In the genomic region with DNA sequence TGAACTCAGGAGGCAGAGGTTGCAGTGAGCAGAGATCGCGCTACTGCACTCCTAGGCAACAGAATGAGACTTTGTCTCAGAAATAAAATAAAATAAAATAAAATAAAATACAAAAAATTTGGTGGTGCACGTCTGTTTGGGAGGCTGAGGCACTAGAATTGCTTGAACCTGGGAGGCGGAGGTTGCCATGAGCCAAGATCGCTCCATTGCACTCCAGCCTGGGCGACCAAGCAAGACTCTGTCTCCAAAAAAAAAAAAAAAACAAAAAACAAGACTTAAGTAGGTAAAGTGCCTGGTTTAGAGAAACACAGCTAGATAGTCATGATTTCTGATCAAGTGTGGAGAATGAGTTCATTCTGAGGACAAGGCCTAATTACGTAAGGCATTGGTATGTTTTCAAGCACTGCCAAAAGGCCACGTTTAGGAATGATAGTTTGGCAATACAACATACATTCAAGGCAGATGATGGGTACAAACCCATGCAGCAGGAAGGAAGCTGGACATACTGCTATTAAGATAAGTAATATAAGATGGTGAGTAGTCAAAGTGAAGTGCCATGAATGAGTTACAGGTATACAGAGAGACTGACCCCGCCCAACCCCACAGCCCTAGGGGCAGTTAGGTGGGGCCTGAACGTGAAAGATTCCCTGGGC, we compare ENCODE assay signal across 17 cellular contexts. TPM values are rescaled to one million over a fixed set of nuclear protein-coding genes. Genes with fewer than 3 reads are reported as not detected.
DNase-seq lines count a peak whose midpoint lies in the region; ATAC-seq, FAIRE-seq and TF ChIP-seq lines count a peak whose summit lies in the region.
"Had no signal": no experiment of that assay in that cellular context is flagged by ENCODE, and none has a peak within 500 bp of the region (broad histone marks: within the 10 kb centered on the region; RNA-seq: fewer than 3 reads in every experiment).

No MANE protein-coding gene starts in this region.

- FAIRE-seq in A549 (lab: Jason Lieb, UNC): no peak
- FAIRE-seq: HTR-8/SVneo had no signal

- no peaks in the 10 kb centered on the region for H3K27me3 Mint-ChIP-seq in glutamatergic neuron (ENCODE audit: unreplicated experiment)
- H3K27me3 Mint-ChIP-seq: stimulated activated naive CD8-positive, alpha-beta T cell treated with anti-CD3 and anti-CD28 coated beads, Interleukin-15, amount 100 ng/mL, for 72 hours had no signal

- TF ChIP-seq POLR2A in A549 (IDR thresholded peaks at IDR 0.05; ENCODE audit: low read length) (no peak), adrenal gland (IDR thresholded peaks at IDR 0.05) (no peak)

- CTCF ChIA-PET in A549 (lab: Yijun Ruan, JAX): interaction anchor here (0.6 kb wide), 1 partner anchor 716 kb away, joined by 3 read pairs; no protein-coding TSS in a partner anchor

- H3K27me3 ChIP-seq in adrenal gland: no peaks in the 10 kb centered on the region
- H3K27me3 ChIP-seq: neutrophil had no signal

- peaks cover 11% of the 10 kb centered on the region; the same call in 2 of the 3 replicates for H3K4me1 ChIP-seq in A549
- peaks cover 0 to 60% of the 10 kb centered on the region in 2 donors for H3K4me1 ChIP-seq in adrenal gland (replicated peaks in 1 of 2)

- TF ChIP-seq EP300 in A549 (IDR thresholded peaks at IDR 0.05): no peak

- no peak for TF ChIP-seq CTCF in A549 (IDR thresholded peaks at IDR 0.05)
- TF ChIP-seq CTCF in adrenal gland (IDR thresholded peaks at IDR 0.05): no peak
- no peak for TF ChIP-seq CTCF in glutamatergic neuron (IDR thresholded peaks at IDR 0.05; ENCODE audit: partially characterized antibody, unreplicated experiment)

- TF ChIP-seq RAD21 in A549 (conservative IDR thresholded peaks at IDR 0.05 in 1 of 2, IDR thresholded peaks at IDR 0.05 in 1 of 2): no peak

- POLR2A ChIA-PET in A549 (lab: Yijun Ruan, JAX): interaction anchor here (0.8 kb wide), 1 partner anchor 63 kb away, joined by 4 read pairs; the partner anchor contains the start of gene TBC1D4

- H3K4me3 Mint-ChIP-seq in glutamatergic neuron (ENCODE audit: unreplicated experiment): no peak overlapping the region
- H3K4me3 Mint-ChIP-seq: activated naive CD8-positive, alpha-beta T cell treated with anti-CD3 and anti-CD28 coated beads, Interleukin-2, amount 50 U/mL, for 24 hours; stimulated activated naive CD8-positive, alpha-beta T cell treated with anti-CD3 and anti-CD28 coated beads, Interleukin-15, amount 100 ng/mL, for 72 hours had no signal

- H3K4me3 ChIP-seq in A549: no peak overlapping the region
- H3K4me3 ChIP-seq in adrenal gland: no peak overlapping the region
- H3K4me3 ChIP-seq: coronary artery had no signal

- peaks cover 6% of the 10 kb centered on the region for H3K4me1 Mint-ChIP-seq in glutamatergic neuron (ENCODE audit: low read depth, unreplicated experiment)

- ATAC-seq in A549 (no peak), SK-N-SH treated with all-trans-retinoic acid at 6 μM for 48 hours (no peak), GM19467 (IDR thresholded peaks at IDR 0.05; ENCODE audit: unreplicated experiment) (no peak)
- ATAC-seq: activated naive CD8-positive, alpha-beta T cell treated with anti-CD3 and anti-CD28 coated beads, Interleukin-2, amount 50 U/mL, for 24 hours; stimulated activated naive CD8-positive, alpha-beta T cell treated with anti-CD3 and anti-CD28 coated beads, Interleukin-15, amount 100 ng/mL, for 72 hours had no signal

- 74% methylated on average over 10 of the region's 10 CpGs for WGBS in A549 (ENCODE audit: missing lambda C conversion rate)
- WGBS in adrenal gland, 4 donors: 63 to 74% (median 70%) methylated on average over 10 of the region's 10 CpGs

- no peaks in the 10 kb centered on the region for H3K36me3 Mint-ChIP-seq in glutamatergic neuron (ENCODE audit: unreplicated experiment)

- H3K27ac ChIP-seq in A549: no peak overlapping the region
- H3K27ac ChIP-seq in adrenal gland: peak overlapping the region in 4 of 5 donors; percentile 42 to 70 (median 60)
- H3K27ac ChIP-seq: coronary artery, neutrophil had no signal

- no peak overlapping the region for H3K27ac Mint-ChIP-seq in glutamatergic neuron (ENCODE audit: unreplicated experiment)
- H3K27ac Mint-ChIP-seq: activated naive CD8-positive, alpha-beta T cell treated with anti-CD3 and anti-CD28 coated beads, Interleukin-2, amount 50 U/mL, for 24 hours; stimulated activated naive CD8-positive, alpha-beta T cell treated with anti-CD3 and anti-CD28 coated beads, Interleukin-15, amount 100 ng/mL, for 72 hours had no signal

- 0 out of 3 replicates have a peak overlapping the region, but pooled peaks have one; percentile 20 for H3K4me2 ChIP-seq in A549

- peak in 1 of 2 experiments; percentile 11 for DNase-seq in A549 (ENCODE audit: low read depth in 1 of 2, low spot score in 1 of 2)
- DNase-seq in HCEC 1CT: peak; percentile 88
- DNase-seq in adrenal gland: peak in 4 of 7 donors; percentile 38 to 64 (median 44)
- peak; percentile 28 for DNase-seq in hepatic stellate cell (ENCODE audit: low spot score)
- DNase-seq in activated CD8-positive, alpha-beta memory T cell treated with anti-CD3 and anti-CD28 coated beads for 24 hours: no peak
- no peak for DNase-seq in glutamatergic neuron
- DNase-seq: activated naive CD8-positive, alpha-beta T cell treated with anti-CD3 and anti-CD28 coated beads, Interleukin-2, amount 50 U/mL, for 24 hours; activated T-cell treated with anti-CD3 and anti-CD28 coated beads, Interleukin-2, amount 50 U/mL, for 1 hour; DMS 273 treated with DMSO at 0.1 percent for 48 hours; NCI-H1436; NCI-H446 treated with DMSO at 0.1 percent for 48 hours; stimulated activated naive CD8-positive, alpha-beta T cell treated with anti-CD3 and anti-CD28 coated beads, Interleukin-15, amount 100 ng/mL, for 72 hours had no signal

- intact Hi-C loops in adrenal gland (cut with DNase I): loop anchor here in 1 of 2 donors (10.0 kb wide), 1 partner anchor 60 kb away; the partner anchor contains the start of gene TBC1D4

- no peaks in the 10 kb centered on the region for H3K36me3 ChIP-seq in adrenal gland (replicated peaks in 1 of 2)
- H3K36me3 ChIP-seq: neutrophil had no signal

- peaks cover 2% of the 10 kb centered on the region for H3K9me3 Mint-ChIP-seq in glutamatergic neuron (ENCODE audit: unreplicated experiment)
- H3K9me3 Mint-ChIP-seq: activated naive CD8-positive, alpha-beta T cell treated with anti-CD3 and anti-CD28 coated beads, Interleukin-2, amount 50 U/mL, for 24 hours; stimulated activated naive CD8-positive, alpha-beta T cell treated with anti-CD3 and anti-CD28 coated beads, Interleukin-15, amount 100 ng/mL, for 72 hours had no signal

- H3K9me3 ChIP-seq in A549 (no peaks in the 10 kb centered on the region), adrenal gland (replicated peaks in 1 of 3) (no peaks in the 10 kb centered on the region)
- H3K9me3 ChIP-seq: neutrophil had no signal

TF ChIP-seq in A549, 52 proteins besides CTCF, POLR2A, EP300 and RAD21 (continues in another document):
- TF ChIP-seq MAZ (IDR thresholded peaks at IDR 0.05; ENCODE audit: borderline replicate concordance, low read depth, low read length) (no peak), BCL3 (IDR thresholded peaks at IDR 0.05) (no peak)

TF ChIP-seq in SK-N-SH treated with all-trans-retinoic acid at 6 μM for 48 hours, 23 proteins besides CTCF, POLR2A, EP300 and RAD21 (continues in another document):
- TF ChIP-seq BACH2 (CRISPR knock-in tag; IDR thresholded peaks at IDR 0.05; ENCODE audit: borderline replicate concordance) (no peak), ZNF70 (CRISPR knock-in tag; IDR thresholded peaks at IDR 0.05) (no peak), CSDC2 (CRISPR knock-in tag; IDR thresholded peaks at IDR 0.05) (no peak), TCF4 (CRISPR knock-in tag; IDR thresholded peaks at IDR 0.05; ENCODE audit: borderline replicate concordance) (no peak), ESRRG (CRISPR knock-in tag; IDR thresholded peaks at IDR 0.05) (no peak)
- TF ChIP-seq, protein P1, sequence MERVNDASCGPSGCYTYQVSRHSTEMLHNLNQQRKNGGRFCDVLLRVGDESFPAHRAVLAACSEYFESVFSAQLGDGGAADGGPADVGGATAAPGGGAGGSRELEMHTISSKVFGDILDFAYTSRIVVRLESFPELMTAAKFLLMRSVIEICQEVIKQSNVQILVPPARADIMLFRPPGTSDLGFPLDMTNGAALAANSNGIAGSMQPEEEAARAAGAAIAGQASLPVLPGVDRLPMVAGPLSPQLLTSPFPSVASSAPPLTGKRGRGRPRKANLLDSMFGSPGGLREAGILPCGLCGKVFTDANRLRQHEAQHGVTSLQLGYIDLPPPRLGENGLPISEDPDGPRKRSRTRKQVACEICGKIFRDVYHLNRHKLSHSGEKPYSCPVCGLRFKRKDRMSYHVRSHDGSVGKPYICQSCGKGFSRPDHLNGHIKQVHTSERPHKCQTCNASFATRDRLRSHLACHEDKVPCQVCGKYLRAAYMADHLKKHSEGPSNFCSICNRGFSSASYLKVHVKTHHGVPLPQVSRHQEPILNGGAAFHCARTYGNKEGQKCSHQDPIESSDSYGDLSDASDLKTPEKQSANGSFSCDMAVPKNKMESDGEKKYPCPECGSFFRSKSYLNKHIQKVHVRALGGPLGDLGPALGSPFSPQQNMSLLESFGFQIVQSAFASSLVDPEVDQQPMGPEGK (CRISPR knock-in tag; IDR thresholded peaks at IDR 0.05; ENCODE audit: borderline replicate concordance): no peak

RNA-seq across cellular contexts. Expression of gene UCHL3, which starts 4.8 kb away (rescaled TPM):
- 52.6 and 60.7 TPM in 2 replicates for polyA plus RNA-seq in A549 (2011; rRNA removed)
- 21.5 and 24.5 TPM in 2 replicates for polyA plus RNA-seq in A549 (2012; cell fraction: cytosol; rRNA removed)
- polyA plus RNA-seq in A549 (2012; cell fraction: nucleus; rRNA removed): 5.2 and 8.1 TPM in 2 replicates
- 46.3 to 52.1 TPM (median 46.6 TPM) in 3 replicates for polyA plus RNA-seq in A549 (2017; fragmentation: RNase III; extraction: RNeasy Plus Mini Kit Qiagen cat#74134 plus additional on column Dnase treatment)
- 5.5 and 7.2 TPM in 2 replicates for polyA minus RNA-seq in A549 (2011; rRNA and poly(A)+ RNA removed)
- total RNA-seq in adrenal gland: 10 to 100 TPM; 35.0 to 89.6 (median 62.7) TPM
- polyA plus RNA-seq in adrenal gland: 100 to 1,000 TPM in 1 of 3 donors, 10 to 100 TPM in 2; 33.5 to 183 (median 42.4) TPM
- 25.5 TPM for total RNA-seq in glutamatergic neuron (ENCODE audit: unreplicated experiment)

RNA-seq across cellular contexts. Expression of gene COMMD6, which starts 7.2 kb away (rescaled TPM):
- 206 and 227 TPM in 2 replicates for polyA plus RNA-seq in A549 (2011; rRNA removed)
- 43.6 and 53.6 TPM in 2 replicates for polyA plus RNA-seq in A549 (2012; cell fraction: cytosol; rRNA removed)
- 11.2 and 15.5 TPM in 2 replicates for polyA plus RNA-seq in A549 (2012; cell fraction: nucleus; rRNA removed)
- polyA plus RNA-seq in A549 (2017; fragmentation: RNase III; extraction: RNeasy Plus Mini Kit Qiagen cat#74134 plus additional on column Dnase treatment): 215 to 245 TPM (median 225 TPM) in 3 replicates
- polyA minus RNA-seq in A549 (2011; rRNA and poly(A)+ RNA removed): 22.0 and 49.0 TPM in 2 replicates
- total RNA-seq in adrenal gland: 100 to 1,000 TPM in 7 of 8 donors, 10 to 100 TPM in 1; 60.7 to 599 (median 325) TPM
- 100 to 1,000 TPM; 142 to 327 (median 227) TPM for polyA plus RNA-seq in adrenal gland
- 109 TPM for total RNA-seq in glutamatergic neuron (ENCODE audit: unreplicated experiment)

Comparison
In these comparisons a context has a peak if more than half of its experiments do, and no peak if none do; other contexts are left out.
1. DNase-seq: peak in HCEC 1CT (single experiment), adrenal gland (4 of 7) and hepatic stellate cell (single experiment); none in activated CD8-positive, alpha-beta memory T cell treated with anti-CD3 and anti-CD28 coated beads for 24 hours (single experiment) and glutamatergic neuron (single experiment).
2. H3K27ac ChIP-seq: peak in adrenal gland (4 of 5); none in A549 (0 of 2).